15 cellular contexts compared by ENCODE assay signal in genomic region chr22:46362934-46363515, GRCh38. TPM values are rescaled to one million over a fixed set of nuclear protein-coding genes. Genes with fewer than 3 reads are reported as not detected.
DNase-seq lines count a peak whose midpoint lies in the region; TF ChIP-seq lines count a peak whose summit lies in the region.
"Had no signal": no experiment of that assay in that cellular context is flagged by ENCODE, and none has a peak within 500 bp of the region (broad histone marks: within the 10 kb centered on the region; RNA-seq: fewer than 3 reads in every experiment).

No MANE protein-coding gene starts in this region.

- no peak overlapping the region for H3K4me3 Mint-ChIP-seq in chondrocyte (ENCODE audit: unreplicated experiment)
- H3K4me3 Mint-ChIP-seq: CD4-positive, alpha-beta memory T cell had no signal

- H2BK15ac ChIP-seq in neuronal stem cell (ENCODE audit: low read length): no peak overlapping the region

- no peak overlapping the region for H4K91ac ChIP-seq in neuronal stem cell (ENCODE audit: low read depth, low read length, poor library complexity)

- peaks cover 32 to 70% (median 62%) of the 10 kb centered on the region in 11 experiments for H3K27me3 ChIP-seq in BLaER1 treated with 17β-estradiol and CSF1 and Interleukin-3, amounts not matched to agents 10 nM and 100 nM
- H3K27me3 ChIP-seq in OCI-LY1 (ENCODE audit: insufficient read depth, low read length): no peaks in the 10 kb centered on the region
- peaks cover 0 to 2% (median 0%) of the 10 kb centered on the region in 3 experiments for H3K27me3 ChIP-seq in neuronal stem cell (ENCODE audit: control insufficient read depth in 3 of 3, insufficient read depth in 3 of 3, low read depth in 1 of 3, low read length in 3 of 3)
- H3K27me3 ChIP-seq in testis: no peaks in the 10 kb centered on the region
- H3K27me3 ChIP-seq: BE2C had no signal

- H3K14ac ChIP-seq in neuronal stem cell (ENCODE audit: low read length): no peak overlapping the region

- no CpG with 5 or more reads among the region's 15 CpGs for WGBS in neuronal stem cell (ENCODE audit: extremely low coverage in 2 of 2, insufficient read length in 2 of 2, insufficient replicate concordance in 1 of 2), 2 donors
- WGBS in testis, 2 donors: 88 to 91% methylated on average over 12 to 15 of the region's 15 CpGs

- H4K20me1 ChIP-seq in BLaER1 treated with 17β-estradiol and CSF1 and Interleukin-3, amounts not matched to agents 10 nM and 100 nM: peaks cover 0 to 88% (median 76%) of the 10 kb centered on the region in 11 experiments; a peak in 19 of 22 replicates
- no peaks in the 10 kb centered on the region for H4K20me1 ChIP-seq in OCI-LY1 (ENCODE audit: insufficient read depth, low read length)

- H2BK120ac ChIP-seq in neuronal stem cell (ENCODE audit: low read depth, low read length): no peak overlapping the region

- H3K9me2 ChIP-seq in OCI-LY1 (ENCODE audit: low read depth, low read length): no peaks in the 10 kb centered on the region

- no peaks in the 10 kb centered on the region for H3F3A ChIP-seq in OCI-LY1 (ENCODE audit: insufficient read depth, low read length)

- DNase-seq in chondrocyte (ENCODE audit: low spot score) (peak; percentile 62), neuronal stem cell (ENCODE audit: low spot score) (no peak), middle frontal gyrus (ENCODE audit: extremely low spot score, low spot score) (no peak), NCI-H1092 (lab: John Stamatoyannopoulos, UW) (no peak), testis (no peak)
- DNase-seq in activated CD4-positive, alpha-beta T cell treated with anti-CD3 and anti-CD28 coated beads for 48 hours: no peak
- DNase-seq: BE2C; CD4-positive, alpha-beta memory T cell; NCI-H1048; NCI-H1436 treated with DMSO at 0.1 percent for 48 hours; NCI-H2029; NCI-H2171; NCI-H526 had no signal

- no peaks in the 10 kb centered on the region for H3K4me1 Mint-ChIP-seq in chondrocyte (ENCODE audit: low read depth)

- peaks cover 7% of the 10 kb centered on the region for H3K36me3 Mint-ChIP-seq in chondrocyte (ENCODE audit: low read depth)

- H3K18ac ChIP-seq in neuronal stem cell (ENCODE audit: low read length): peak overlapping the region; percentile 19

- no peak overlapping the region for H4K8ac ChIP-seq in neuronal stem cell (ENCODE audit: low read depth, low read length)

- no peaks in the 10 kb centered on the region for H3K27me3 Mint-ChIP-seq in chondrocyte (ENCODE audit: low read depth)

- H3K27ac ChIP-seq in BLaER1 treated with 17β-estradiol and CSF1 and Interleukin-3, amounts not matched to agents 10 nM and 100 nM: peak overlapping the region in 2 of 11 experiments; percentile 3 to 52; a peak in 2 of 22 replicates
- peak overlapping the region; percentile 67 for H3K27ac ChIP-seq in OCI-LY1 (ENCODE audit: low read depth, low read length, poor library complexity, severe bottlenecking)
- no peak overlapping the region for H3K27ac ChIP-seq in neuronal stem cell (replicated peaks; ENCODE audit: low read length)
- H3K27ac ChIP-seq in testis: no peak overlapping the region

- H3K4me1 ChIP-seq in BLaER1 treated with 17β-estradiol and CSF1 and Interleukin-3, amounts not matched to agents 10 nM and 100 nM: peaks cover 20 to 63% (median 54%) of the 10 kb centered on the region in 10 experiments
- peaks cover 30% of the 10 kb centered on the region for H3K4me1 ChIP-seq in OCI-LY1 (ENCODE audit: insufficient read depth, low read length, severe bottlenecking)
- H3K4me1 ChIP-seq in neuronal stem cell (ENCODE audit: control insufficient read depth in 2 of 2, insufficient read depth in 1 of 2, low read depth in 1 of 2, low read length in 2 of 2): peaks cover 0 to 4% of the 10 kb centered on the region in 2 donors
- no peaks in the 10 kb centered on the region for H3K4me1 ChIP-seq in testis

- TF ChIP-seq CTCF in OCI-LY1 (IDR thresholded peaks at IDR 0.05; ENCODE audit: low read length): no peak
- no peak for TF ChIP-seq CTCF in chondrocyte (IDR thresholded peaks at IDR 0.05)
- TF ChIP-seq CTCF in testis (IDR thresholded peaks at IDR 0.05): no peak

- no peaks in the 10 kb centered on the region for H3K79me2 ChIP-seq in OCI-LY1 (ENCODE audit: insufficient read depth, low read length)

- no peak overlapping the region for H2BK12ac ChIP-seq in neuronal stem cell (ENCODE audit: low read length)

- H2AFZ ChIP-seq in OCI-LY1 (ENCODE audit: low read length): no peak overlapping the region
- no peak overlapping the region for H2AFZ ChIP-seq in neuronal stem cell (ENCODE audit: low read length)

- H3K4ac ChIP-seq in neuronal stem cell (ENCODE audit: low read length): no peak overlapping the region

- peak overlapping the region in 10 of 11 experiments; percentile 3 to 95 (median 90); a peak in 19 of 22 replicates for H3K4me2 ChIP-seq in BLaER1 treated with 17β-estradiol and CSF1 and Interleukin-3, amounts not matched to agents 10 nM and 100 nM
- H3K4me2 ChIP-seq in OCI-LY1 (ENCODE audit: low read length): no peak overlapping the region
- H3K4me2 ChIP-seq in neuronal stem cell (ENCODE audit: insufficient read depth, low read length, poor library complexity, severe bottlenecking): no peak overlapping the region

- H2BK5ac ChIP-seq in neuronal stem cell (ENCODE audit: low read length): no peak overlapping the region

- H3K9me3 Mint-ChIP-seq in chondrocyte (ENCODE audit: low read depth): no peaks in the 10 kb centered on the region

- H3K4me3 ChIP-seq in BLaER1 treated with 17β-estradiol and CSF1 and Interleukin-3, amounts not matched to agents 10 nM and 100 nM: no peak overlapping the region
- H3K4me3 ChIP-seq in OCI-LY1 (ENCODE audit: low read depth, low read length, poor library complexity, severe bottlenecking) (no peak overlapping the region), neuronal stem cell (ENCODE audit: low read length in 2 of 2) (no peak overlapping the region), testis (no peak overlapping the region)

- no peak overlapping the region for H3K27ac Mint-ChIP-seq in chondrocyte (ENCODE audit: unreplicated experiment)

- no peak overlapping the region for H3K23ac ChIP-seq in neuronal stem cell (ENCODE audit: low read depth, low read length, poor library complexity)

- TF ChIP-seq POLR2A in testis (IDR thresholded peaks at IDR 0.05): no peak

- H3K79me1 ChIP-seq in neuronal stem cell (ENCODE audit: low read depth, low read length): peaks cover 2% of the 10 kb centered on the region

- intact Hi-C loops in testis (cut with DNase I; ENCODE audit: low total_unique reads): loop anchor here (5.0 kb wide), 1 partner anchor 179 kb away; no protein-coding TSS in a partner anchor

- H2AK5ac ChIP-seq in neuronal stem cell (ENCODE audit: low read depth, low read length): no peak overlapping the region

- no peaks in the 10 kb centered on the region for H3K9me3 ChIP-seq in BLaER1 treated with 17β-estradiol and CSF1 and Interleukin-3, amounts not matched to agents 10 nM and 100 nM (replicated peaks in 1 of 11)
- H3K9me3 ChIP-seq in OCI-LY1 (ENCODE audit: low read length) (no peaks in the 10 kb centered on the region), neuronal stem cell (replicated peaks in 1 of 2; ENCODE audit: control insufficient read depth in 2 of 2, insufficient read depth in 1 of 2, low read depth in 1 of 2, low read length in 2 of 2) (peaks cover 6 to 8% of the 10 kb centered on the region in 2 donors), testis (no peaks in the 10 kb centered on the region)
- H3K9me3 ChIP-seq: BE2C had no signal

- peak overlapping the region in 1 of 11 experiments; percentile 30; a peak in 2 of 22 replicates for H3K9ac ChIP-seq in BLaER1 treated with 17β-estradiol and CSF1 and Interleukin-3, amounts not matched to agents 10 nM and 100 nM
- no peak overlapping the region for H3K9ac ChIP-seq in OCI-LY1 (ENCODE audit: low read length)
- no peak overlapping the region for H3K9ac ChIP-seq in neuronal stem cell (ENCODE audit: low read depth, low read length, poor library complexity)

- H3K36me3 ChIP-seq in BLaER1 treated with 17β-estradiol and CSF1 and Interleukin-3, amounts not matched to agents 10 nM and 100 nM: peaks cover 0 to 22% (median 15%) of the 10 kb centered on the region in 11 experiments; a peak in 14 of 22 replicates
- H3K36me3 ChIP-seq in OCI-LY1 (ENCODE audit: insufficient read depth, low read length): peaks cover 6% of the 10 kb centered on the region; the same call in 1 of the 2 replicates
- H3K36me3 ChIP-seq in neuronal stem cell (replicated peaks in 1 of 2; ENCODE audit: control insufficient read depth in 2 of 2, insufficient read depth in 2 of 2, low read length in 2 of 2): peaks cover 10 to 69% of the 10 kb centered on the region in 2 donors
- H3K36me3 ChIP-seq in testis (ENCODE audit: low read depth, missing control alignments): no peaks in the 10 kb centered on the region

RNA-seq across cellular contexts. Expression of gene TRMU, which starts 27.5 kb away (rescaled TPM):
- total RNA-seq in chondrocyte (26.5 to 39.2 TPM (median 27.3 TPM) in 3 replicates), testis (10 to 100 TPM; 57.3 to 63.5 TPM)
- polyA plus RNA-seq in neuronal stem cell (2013, experiment 1 of 2): 30.9 TPM
- polyA plus RNA-seq in neuronal stem cell (2013, experiment 2 of 2): 33.3 TPM
- polyA plus RNA-seq in testis (ENCODE audit: insufficient read depth, low read depth, low replicate concordance): 24.8 TPM

Comparison
In these comparisons a context has a peak if more than half of its experiments do, and no peak if none do; other contexts are left out.
1. H3K4me2 ChIP-seq: peak in BLaER1 treated with 17β-estradiol and CSF1 and Interleukin-3, amounts not matched to agents 10 nM and 100 nM (10 of 11); none in OCI-LY1 (single experiment) and neuronal stem cell (single experiment).